13 cellular contexts compared by ENCODE assay signal in genomic region chr1:91124290-91124975, GRCh38.
DNase-seq lines count a peak whose midpoint lies in the region; ATAC-seq lines count a peak whose summit lies in the region.
"Had no signal": no experiment of that assay in that cellular context is flagged by ENCODE, and none has a peak within 500 bp of the region (broad histone marks: within the 10 kb centered on the region; RNA-seq: fewer than 3 reads in every experiment).

No MANE protein-coding gene starts in this region.

- ATAC-seq in activated naive CD4-positive, alpha-beta T cell treated with anti-CD3 and anti-CD28 coated beads, Interleukin-2, amount 50 U/mL, for 72 hours: peak; percentile 62 to 84
- ATAC-seq in HG03442 (IDR thresholded peaks at IDR 0.05; ENCODE audit: unreplicated experiment) (peak; percentile 39), GM18502 (IDR thresholded peaks at IDR 0.05; ENCODE audit: poor library complexity, unreplicated experiment) (no peak), HG03039 (IDR thresholded peaks at IDR 0.05; ENCODE audit: unreplicated experiment) (no peak)
- peak; percentile 23 for ATAC-seq in effector memory CD8-positive, alpha-beta T cell (replicated peaks)
- ATAC-seq in stimulated activated naive CD8-positive, alpha-beta T cell treated with anti-CD3 and anti-CD28 coated beads, Interleukin-15, Interleukin-2, amounts not matched to agents 100 U/mL and 50 U/mL, for 24 hours: peak; percentile 72
- ATAC-seq: K562, T-helper 17 cell had no signal

- no peaks in the 10 kb centered on the region for H3K9me3 Mint-ChIP-seq in activated naive CD4-positive, alpha-beta T cell treated with anti-CD3 and anti-CD28 coated beads, Interleukin-2, amount 50 U/mL, for 72 hours
- no peaks in the 10 kb centered on the region for H3K9me3 Mint-ChIP-seq in effector memory CD8-positive, alpha-beta T cell

- H3K27me3 Mint-ChIP-seq in effector memory CD8-positive, alpha-beta T cell: no peaks in the 10 kb centered on the region
- H3K27me3 Mint-ChIP-seq: T-helper 17 cell had no signal

- H3K4me3 Mint-ChIP-seq in effector memory CD8-positive, alpha-beta T cell: peak overlapping the region in 1 of 2 donors; percentile 36
- H3K4me3 Mint-ChIP-seq: T-helper 17 cell had no signal

- peak overlapping the region; percentile 60 to 82 for H3K27ac Mint-ChIP-seq in activated naive CD4-positive, alpha-beta T cell treated with anti-CD3 and anti-CD28 coated beads, Interleukin-2, amount 50 U/mL, for 72 hours
- H3K27ac Mint-ChIP-seq in effector memory CD8-positive, alpha-beta T cell: peak overlapping the region in 1 of 2 donors; percentile 24
- H3K27ac Mint-ChIP-seq: T-helper 17 cell had no signal

- no peaks in the 10 kb centered on the region for H3K36me3 Mint-ChIP-seq in activated naive CD4-positive, alpha-beta T cell treated with anti-CD3 and anti-CD28 coated beads, Interleukin-2, amount 50 U/mL, for 72 hours
- H3K36me3 Mint-ChIP-seq in effector memory CD8-positive, alpha-beta T cell (ENCODE audit: insufficient read depth): no peaks in the 10 kb centered on the region

- peaks cover 13 to 21% of the 10 kb centered on the region in 2 donors for H3K4me1 Mint-ChIP-seq in effector memory CD8-positive, alpha-beta T cell (ENCODE audit: low read depth in 2 of 2)
- H3K4me1 Mint-ChIP-seq: T-helper 17 cell had no signal

- DNase-seq in activated naive CD4-positive, alpha-beta T cell treated with anti-CD3 and anti-CD28 coated beads, Interleukin-2, amount 50 U/mL, for 72 hours (ENCODE audit: low spot score in 2 of 2): peak in 1 of 2 donors; percentile 9
- no peak for DNase-seq in activated naive CD4-positive, alpha-beta T cell treated with anti-CD3 and anti-CD28 coated beads, Interleukin-2, amount 50 U/mL, for 16 hours
- DNase-seq in effector memory CD8-positive, alpha-beta T cell: no peak
- peak; percentile 9 for DNase-seq in stimulated activated naive CD8-positive, alpha-beta T cell treated with anti-CD3 and anti-CD28 coated beads, Interleukin-15, Interleukin-2, amounts not matched to agents 100 U/mL and 50 U/mL, for 24 hours
- DNase-seq in NOMO-1 treated with DMSO at 0.1 percent for 48 hours (lab: John Stamatoyannopoulos, UW; ENCODE audit: unreplicated experiment): no peak
- DNase-seq: DMS153, NCI-H1436, NCI-H526, T-helper 17 cell had no signal

Comparison
In these comparisons a context has a peak if more than half of its experiments do, and no peak if none do; other contexts are left out.
1. ATAC-seq: peak in activated naive CD4-positive, alpha-beta T cell treated with anti-CD3 and anti-CD28 coated beads, Interleukin-2, amount 50 U/mL, for 72 hours (2 of 2), HG03442 (single experiment), effector memory CD8-positive, alpha-beta T cell (single experiment) and stimulated activated naive CD8-positive, alpha-beta T cell treated with anti-CD3 and anti-CD28 coated beads, Interleukin-15, Interleukin-2, amounts not matched to agents 100 U/mL and 50 U/mL, for 24 hours (single experiment); none in GM18502 (single experiment) and HG03039 (single experiment).